Comparison of ENCODE assay signal across 21 cellular contexts in the genomic region with DNA sequence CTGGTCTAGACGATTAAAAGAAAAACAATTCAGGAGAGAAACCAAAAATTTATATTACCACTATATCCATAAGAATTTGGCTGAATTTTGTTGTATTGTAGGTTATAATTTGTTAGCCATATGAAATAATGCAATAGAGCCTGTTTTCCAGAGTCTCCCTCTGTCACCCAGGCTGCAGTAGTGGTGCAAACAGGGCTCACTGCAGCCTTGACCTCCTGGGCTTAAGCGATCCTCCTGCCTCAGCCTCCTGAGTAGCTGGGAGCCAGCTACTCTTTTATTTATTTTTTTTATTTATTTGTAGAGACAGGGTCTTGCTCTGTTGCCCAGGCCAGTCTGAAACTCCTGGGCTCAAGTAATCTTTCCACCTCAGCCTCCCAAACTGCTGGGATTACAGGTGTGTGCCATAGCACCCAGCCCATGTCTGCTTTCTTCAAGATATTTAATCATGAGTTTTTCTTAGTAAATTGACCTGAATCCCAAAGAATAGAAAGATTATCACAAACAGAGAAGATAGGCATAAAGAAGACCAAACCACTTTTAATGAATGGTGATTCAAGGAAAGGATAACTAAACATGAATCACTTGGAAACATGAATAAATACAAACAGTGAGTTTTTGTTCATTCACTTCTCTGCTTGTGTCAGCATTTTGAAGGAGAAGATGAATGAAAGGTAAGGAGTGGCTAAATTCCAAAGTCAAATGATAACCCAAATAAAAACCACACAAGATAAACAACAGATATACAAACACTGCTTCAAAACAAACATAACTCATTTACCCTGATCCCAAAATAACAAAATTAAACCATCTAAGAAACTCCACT.
A peak's percentile ranks its signal among the peaks of the same experiment; 100 is the strongest.
DNase-seq lines count a peak whose midpoint lies in the region; ATAC-seq, FAIRE-seq and TF ChIP-seq lines count a peak whose summit lies in the region.
"Had no signal": no experiment of that assay in that cellular context is flagged by ENCODE, and none has a peak within 500 bp of the region (broad histone marks: within the 10 kb centered on the region; RNA-seq: fewer than 3 reads in every experiment).

No MANE protein-coding gene starts in this region.

- H3K36me3 ChIP-seq in PC-3 (ENCODE audit: low read depth, low read length) = no peaks in the 10 kb centered on the region
- no peaks in the 10 kb centered on the region for H3K36me3 ChIP-seq in smooth muscle cell (ENCODE audit: low read depth)
- no peaks in the 10 kb centered on the region for H3K36me3 ChIP-seq in tibial nerve
- H3K36me3 ChIP-seq: ascending aorta, esophagus muscularis mucosa, prostate gland, transverse colon had no signal

- H3F3A ChIP-seq in PC-3 (ENCODE audit: low read length, unreplicated experiment) = no peaks in the 10 kb centered on the region
- no peaks in the 10 kb centered on the region for H3F3A ChIP-seq in smooth muscle cell (ENCODE audit: low read depth)

- POLR2A ChIA-PET in PC-3 (lab: Charles Lee; ENCODE audit: unreplicated experiment) = no interaction called here

- TF ChIP-seq EP300 in tibial nerve (IDR thresholded peaks at IDR 0.05) = no peak

- TF ChIP-seq POLR2A in H54 (IDR thresholded peaks at IDR 0.05; ENCODE audit: low read depth, low read length) (no peak), tibial nerve (IDR thresholded peaks at IDR 0.05) (no peak)

- ATAC-seq in PC-3 = peak; percentile 76
- peak; percentile 24 for ATAC-seq in esophagus mucosa
- ATAC-seq: activated naive CD4-positive, alpha-beta T cell treated with anti-CD3 and anti-CD28 coated beads, Interleukin-2, amount 50 U/mL, for 72 hours; left lobe of liver; stimulated activated naive CD8-positive, alpha-beta T cell treated with anti-CD3 and anti-CD28 coated beads, Interleukin-15, amount 100 ng/mL, for 72 hours had no signal

- H3K9me3 ChIP-seq in PC-3 (ENCODE audit: low read length) (no peaks in the 10 kb centered on the region), smooth muscle cell (replicated peaks; ENCODE audit: low read depth) (no peaks in the 10 kb centered on the region), tibial nerve (no peaks in the 10 kb centered on the region)
- H3K9me3 ChIP-seq: ascending aorta, esophagus muscularis mucosa, prostate gland, transverse colon had no signal

- H4K20me1 ChIP-seq in PC-3 (ENCODE audit: low read length) (no peaks in the 10 kb centered on the region), smooth muscle cell (ENCODE audit: low read depth) (peaks cover 100% of the 10 kb centered on the region)

- FAIRE-seq in H54 (lab: Jason Lieb, UNC) = peak; percentile 27

- H3K9ac ChIP-seq in PC-3 (ENCODE audit: low read length) (peak overlapping the region; percentile 37; the same call in 1 of the 2 replicates), smooth muscle cell (ENCODE audit: low read depth) (no peak overlapping the region)

- no peaks in the 10 kb centered on the region for H3K9me2 ChIP-seq in PC-3 (replicated peaks; ENCODE audit: low read length)

- TF ChIP-seq CTCF in PC-3 (conservative IDR thresholded peaks at IDR 0.05; ENCODE audit: low read depth, low read length) = no peak
- TF ChIP-seq CTCF in smooth muscle cell (IDR thresholded peaks at IDR 0.05; ENCODE audit: borderline replicate concordance, insufficient read depth, poor library complexity, severe bottlenecking) = no peak
- no peak for TF ChIP-seq CTCF in tibial nerve (IDR thresholded peaks at IDR 0.05)

- H3K4me1 ChIP-seq in PC-3 (ENCODE audit: insufficient read depth, low read length) (peaks cover 30% of the 10 kb centered on the region), smooth muscle cell (ENCODE audit: low read depth) (peaks cover 8% of the 10 kb centered on the region), tibial nerve (peaks cover 0 to 30% (median 0%) of the 10 kb centered on the region in 4 donors)
- H3K4me1 ChIP-seq: ascending aorta, prostate gland had no signal

- intact Hi-C loops in PC-3 (cut with micrococcal nuclease) = loop anchor here (10.0 kb wide), 1 partner anchor 80 kb away; a partner anchor contains a TSS

- peaks cover 53% of the 10 kb centered on the region for H3K79me2 ChIP-seq in PC-3 (ENCODE audit: low read length)
- H3K79me2 ChIP-seq in smooth muscle cell (ENCODE audit: low read depth) = peaks cover 98% of the 10 kb centered on the region

- peak overlapping the region; percentile 83 for H3K27ac ChIP-seq in PC-3 (ENCODE audit: low read length)
- peak overlapping the region; percentile 33 for H3K27ac ChIP-seq in smooth muscle cell (ENCODE audit: low read depth)
- H3K27ac ChIP-seq in tibial nerve = no peak overlapping the region
- H3K27ac ChIP-seq: ascending aorta, esophagus muscularis mucosa, prostate gland, skin epidermis, transverse colon had no signal

- H3K4me2 ChIP-seq in PC-3 (ENCODE audit: low read length) = peak overlapping the region; percentile 49
- no peak overlapping the region for H3K4me2 ChIP-seq in smooth muscle cell

- H2AFZ ChIP-seq in PC-3 (ENCODE audit: low read length) = no peak overlapping the region
- no peak overlapping the region for H2AFZ ChIP-seq in smooth muscle cell (ENCODE audit: low read depth)

- WGBS in smooth muscle cell (ENCODE audit: low lambda C conversion rate) = 92% methylated on average over 2 of the region's 2 CpGs
- WGBS in tibial nerve, 2 donors = 73 to 74% methylated on average over 2 of the region's 2 CpGs

- H3K4me3 ChIP-seq in PC-3 (ENCODE audit: low read length) = no peak overlapping the region
- H3K4me3 ChIP-seq in smooth muscle cell = no peak overlapping the region
- no peak overlapping the region for H3K4me3 ChIP-seq in tibial nerve
- H3K4me3 ChIP-seq: ascending aorta, esophagus muscularis mucosa, prostate gland, skin epidermis, transverse colon had no signal

- DNase-seq in H54 (ENCODE audit: insufficient read length, low spot score) = no peak
- peak; percentile 60 for DNase-seq in PC-3
- DNase-seq in smooth muscle cell (lab: John Stamatoyannopoulos, UW; ENCODE audit: unreplicated experiment) = no peak
- DNase-seq in NCI-H1417 treated with DMSO at 0.1 percent for 48 hours (lab: John Stamatoyannopoulos, UW) = no peak
- DNase-seq in tibial nerve (ENCODE audit: low spot score in 2 of 2) = no peak
- DNase-seq in activated naive CD4-positive, alpha-beta T cell (lab: John Stamatoyannopoulos, UW) = no peak
- DNase-seq: activated T-cell treated with anti-CD3 and anti-CD28 coated beads, Interleukin-2, amount 50 U/mL, for 48 hours; cerebellar nuclear complex; Kasumi-1; midbrain; NCI-H1105; nephron progenitor cell; stimulated activated naive CD8-positive, alpha-beta T cell treated with anti-CD3 and anti-CD28 coated beads, Interleukin-15, amount 100 ng/mL, for 72 hours; transverse colon had no signal

- H3K27me3 ChIP-seq in PC-3 (ENCODE audit: low read length) = no peaks in the 10 kb centered on the region
- H3K27me3 ChIP-seq in smooth muscle cell (ENCODE audit: low read depth) = no peaks in the 10 kb centered on the region
- no peaks in the 10 kb centered on the region for H3K27me3 ChIP-seq in tibial nerve
- H3K27me3 ChIP-seq: ascending aorta, esophagus muscularis mucosa, transverse colon had no signal

- no TSS peak for BruUV-seq in PC-3 (replicated peaks; lab: Mats Ljungman, UMichigan)

- CTCF ChIA-PET in PC-3 (lab: Charles Lee) = no interaction called here

Comparison
In these comparisons a context has a peak if more than half of its experiments do, and no peak if none do; other contexts are left out.
1. H3K27ac ChIP-seq: peak in PC-3 (single experiment) and smooth muscle cell (single experiment); none in tibial nerve (0 of 4).